Comparison of ENCODE assay signal across 8 cellular contexts in genomic region chr7:5237286-5237685, GRCh38. TPM values are rescaled to one million over a fixed set of nuclear protein-coding genes. Genes with fewer than 3 reads are reported as not detected.
A peak's percentile ranks its signal among the peaks of the same experiment; 100 is the strongest.
DNase-seq lines count a peak whose midpoint lies in the region; ATAC-seq and TF ChIP-seq lines count a peak whose summit lies in the region.

No MANE protein-coding gene starts in this region.

- peaks cover 7 to 10% (median 10%) of the 10 kb centered on the region in 3 donors for H3K27me3 Mint-ChIP-seq in CD14-positive monocyte (ENCODE audit: low read depth in 3 of 3)

- peaks cover 0 to 1% (median 0%) of the 10 kb centered on the region in 7 donors for H3K9me3 Mint-ChIP-seq in CD14-positive monocyte

- H3K27ac Mint-ChIP-seq in CD14-positive monocyte = peak overlapping the region; percentile 92 to 98 (median 95)

- TF ChIP-seq POLR2A in erythroblast (IDR thresholded peaks at IDR 0.05; ENCODE audit: low read length) = no peak

- H3K36me3 Mint-ChIP-seq in CD14-positive monocyte = peaks cover 14 to 16% of the 10 kb centered on the region in 2 donors

- peak; percentile 69 for DNase-seq in CD14-positive monocyte (ENCODE audit: low spot score)
- DNase-seq in SKM-1 (lab: John Stamatoyannopoulos, UW; ENCODE audit: unreplicated experiment) = peak; percentile 79
- DNase-seq in Right ventricle myocardium inferior (ENCODE audit: missing footprints) = peak; percentile 88
- peak; percentile 89 for DNase-seq in posterior vena cava (ENCODE audit: low spot score)
- DNase-seq in activated T-cell treated with anti-CD3 and anti-CD28 coated beads for 4 hours = no peak
- DNase-seq in erythroblast (lab: John Stamatoyannopoulos, UW) = no peak

- peaks cover 61% of the 10 kb centered on the region for H3K4me1 Mint-ChIP-seq in CD14-positive monocyte

- intact Hi-C loops in CD14-positive monocyte (cut with micrococcal nuclease) (loop anchor here in 1 of 2 donors (5.0 kb wide), 1 partner anchor 50 kb away; no protein-coding TSS in a partner anchor), Right ventricle myocardium inferior (cut with DNase I) (no loop called here), posterior vena cava (cut with DNase I) (loop anchor here in 1 of 2 donors (5.0 kb wide), 1 partner anchor 215 kb away; no protein-coding TSS in a partner anchor)

- no peak for TF ChIP-seq CTCF in CD14-positive monocyte (IDR thresholded peaks at IDR 0.05)

- peak overlapping the region; percentile 74 to 88 for H3K4me3 Mint-ChIP-seq in CD14-positive monocyte

- ATAC-seq in Right ventricle myocardium inferior (peak; percentile 89), GM21717 (IDR thresholded peaks at IDR 0.05; ENCODE audit: unreplicated experiment) (no peak), GM21447 (IDR thresholded peaks at IDR 0.05; ENCODE audit: unreplicated experiment) (no peak)

RNA-seq across cellular contexts. Expression of gene SLC29A4, which starts 45.5 kb away (rescaled TPM):
- polyA plus RNA-seq in CD14-positive monocyte = under 1 TPM; 0.21 to 0.26 TPM
- total RNA-seq in Right ventricle myocardium inferior (4.0 TPM), posterior vena cava (1 to 10 TPM in 1 of 2 donors, under 1 TPM in 1; 0.90 to 1.4 TPM)

RNA-seq across cellular contexts. Expression of gene WIPI2, which starts 47.3 kb away (rescaled TPM):
- polyA plus RNA-seq in CD14-positive monocyte = 10 to 100 TPM; 62.8 to 65.9 TPM
- 49.3 TPM for total RNA-seq in Right ventricle myocardium inferior
- total RNA-seq in posterior vena cava = 10 to 100 TPM; 37.2 to 38.7 TPM

Comparison
In these comparisons a context has a peak if more than half of its experiments do, and no peak if none do; other contexts are left out.
1. DNase-seq: peak in CD14-positive monocyte (single experiment), SKM-1 (single experiment), Right ventricle myocardium inferior (single experiment) and posterior vena cava (single experiment); none in activated T-cell treated with anti-CD3 and anti-CD28 coated beads for 4 hours (single experiment) and erythroblast (0 of 2).